In the genomic region with DNA sequence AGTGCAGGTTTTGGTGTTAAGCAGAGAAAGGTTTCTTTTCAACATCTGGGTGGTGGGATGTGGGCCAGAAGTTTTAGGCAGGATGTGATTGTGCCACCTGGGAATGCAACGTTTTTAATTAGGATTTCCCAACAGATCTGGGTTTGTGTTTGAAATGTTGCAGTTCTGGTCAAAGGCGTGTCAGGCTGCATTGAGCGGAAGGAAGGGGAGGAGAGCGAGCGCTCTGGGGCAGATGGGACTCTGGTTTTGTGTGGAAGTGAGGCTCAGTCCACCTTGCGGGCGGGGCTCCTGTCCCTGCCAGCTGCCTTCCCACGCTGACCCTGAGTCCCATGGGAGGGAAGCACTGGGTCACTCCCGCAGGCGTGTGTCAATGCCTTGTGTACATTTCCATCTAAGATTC, we compare ENCODE assay signal across 19 cellular contexts.
DNase-seq lines count a peak whose midpoint lies in the region; ATAC-seq and TF ChIP-seq lines count a peak whose summit lies in the region.
"Had no signal": no experiment of that assay in that cellular context is flagged by ENCODE, and none has a peak within 500 bp of the region (broad histone marks: within the 10 kb centered on the region; RNA-seq: fewer than 3 reads in every experiment).

No MANE protein-coding gene starts in this region.

- intact Hi-C loops in heart left ventricle (cut with DNase I) (no loop called here), left cardiac atrium (cut with DNase I) (no loop called here), breast epithelium (cut with DNase I; ENCODE audit: low total_unique reads) (no loop called here)
- intact Hi-C loops in activated CD4-positive, alpha-beta memory T cell treated with anti-CD3 and anti-CD28 coated beads for 36 hours (cut with micrococcal nuclease) = no loop called here

- H3K36me3 ChIP-seq in heart left ventricle (no peaks in the 10 kb centered on the region), breast epithelium (no peaks in the 10 kb centered on the region)
- H3K36me3 ChIP-seq: BLaER1 treated with 17β-estradiol and CSF1 and Interleukin-3, amounts not matched to agents 10 nM and 100 nM had no signal

- no peak overlapping the region for H3K27ac ChIP-seq in heart left ventricle
- peak overlapping the region; percentile 33 to 78 for H3K27ac ChIP-seq in breast epithelium
- H3K27ac ChIP-seq: BLaER1 treated with 17β-estradiol and CSF1 and Interleukin-3, amounts not matched to agents 10 nM and 100 nM; KMS-11 had no signal

- H3K27me3 Mint-ChIP-seq in activated CD4-positive, alpha-beta memory T cell treated with anti-CD3 and anti-CD28 coated beads for 36 hours = no peaks in the 10 kb centered on the region

- POLR2A ChIA-PET in activated CD4-positive, alpha-beta memory T cell treated with anti-CD3 and anti-CD28 coated beads for 36 hours (lab: Charles Lee) = no interaction called here

- H3K36me3 Mint-ChIP-seq in activated CD4-positive, alpha-beta memory T cell treated with anti-CD3 and anti-CD28 coated beads for 36 hours = no peaks in the 10 kb centered on the region
- H3K36me3 Mint-ChIP-seq: CD8-positive, alpha-beta T cell had no signal

- TF ChIP-seq CTCF in heart left ventricle (IDR thresholded peaks at IDR 0.05) (no peak), breast epithelium (IDR thresholded peaks at IDR 0.05) (no peak)

- H3K9me3 Mint-ChIP-seq in activated CD4-positive, alpha-beta memory T cell treated with anti-CD3 and anti-CD28 coated beads for 36 hours = peaks cover 3% of the 10 kb centered on the region
- H3K9me3 Mint-ChIP-seq: CD8-positive, alpha-beta T cell; HFFc6 had no signal

- no peaks in the 10 kb centered on the region for H3K27me3 ChIP-seq in heart left ventricle
- no peaks in the 10 kb centered on the region for H3K27me3 ChIP-seq in breast epithelium
- H3K27me3 ChIP-seq: BLaER1 treated with 17β-estradiol and CSF1 and Interleukin-3, amounts not matched to agents 10 nM and 100 nM had no signal

- H3K4me3 ChIP-seq in heart left ventricle (no peak overlapping the region), breast epithelium (no peak overlapping the region)
- H3K4me3 ChIP-seq: BLaER1 treated with 17β-estradiol and CSF1 and Interleukin-3, amounts not matched to agents 10 nM and 100 nM had no signal

- no peak overlapping the region for H3K27ac Mint-ChIP-seq in activated CD4-positive, alpha-beta memory T cell treated with anti-CD3 and anti-CD28 coated beads for 36 hours
- H3K27ac Mint-ChIP-seq: CD8-positive, alpha-beta T cell; HFFc6 had no signal

- peaks cover 0 to 13% (median 4%) of the 10 kb centered on the region in 12 donors for H3K4me1 ChIP-seq in heart left ventricle
- no peaks in the 10 kb centered on the region for H3K4me1 ChIP-seq in breast epithelium

- WGBS in heart left ventricle, 4 donors = 67 to 82% (median 75%) methylated on average over 10 of the region's 10 CpGs

- DNase-seq in heart left ventricle (peak in 3 of 5 donors; percentile 35 to 60 (median 40)), left cardiac atrium (no peak), GM03348 (ENCODE audit: low spot score) (peak; percentile 22), breast epithelium (ENCODE audit: low spot score in 2 of 2) (peak in 1 of 2 donors; percentile 60), left lobe of liver (ENCODE audit: low spot score) (no peak)
- DNase-seq in activated CD4-positive, alpha-beta memory T cell treated with anti-CD3 and anti-CD28 coated beads for 36 hours = no peak
- DNase-seq: CD8-positive, alpha-beta T cell; DMS79; HFFc6; NCI-H1048; NCI-H1436; NCI-H2029 treated with DMSO at 0.1 percent for 48 hours; NCI-H2171; NCI-H526 treated with DMSO at 0.1 percent for 48 hours; SIG-M5 had no signal

- ATAC-seq in heart left ventricle (peak in 3 of 4 donors; percentile 36 to 63 (median 41)), left cardiac atrium (no peak), left lobe of liver (peak; percentile 34), HG03108 (IDR thresholded peaks at IDR 0.05; ENCODE audit: unreplicated experiment) (no peak), HG03196 (IDR thresholded peaks at IDR 0.05; ENCODE audit: unreplicated experiment) (no peak)
- ATAC-seq: CD8-positive, alpha-beta T cell had no signal

- no peak for TF ChIP-seq POLR2A in heart left ventricle (IDR thresholded peaks at IDR 0.05)
- no peak for TF ChIP-seq POLR2A in breast epithelium (IDR thresholded peaks at IDR 0.05)

- H3K4me3 Mint-ChIP-seq in activated CD4-positive, alpha-beta memory T cell treated with anti-CD3 and anti-CD28 coated beads for 36 hours = no peak overlapping the region
- H3K4me3 Mint-ChIP-seq: CD8-positive, alpha-beta T cell; HFFc6 had no signal

- CTCF ChIA-PET in activated CD4-positive, alpha-beta memory T cell treated with anti-CD3 and anti-CD28 coated beads for 36 hours (lab: Charles Lee) = no interaction called here

- H3K4me1 Mint-ChIP-seq in activated CD4-positive, alpha-beta memory T cell treated with anti-CD3 and anti-CD28 coated beads for 36 hours (ENCODE audit: low read depth) = no peaks in the 10 kb centered on the region

- H3K9me3 ChIP-seq in heart left ventricle (no peaks in the 10 kb centered on the region), breast epithelium (no peaks in the 10 kb centered on the region)
- H3K9me3 ChIP-seq: BLaER1 treated with 17β-estradiol and CSF1 and Interleukin-3, amounts not matched to agents 10 nM and 100 nM had no signal

Comparison
In these comparisons a context has a peak if more than half of its experiments do, and no peak if none do; other contexts are left out.
1. ATAC-seq: peak in heart left ventricle (3 of 4) and left lobe of liver (single experiment); none in left cardiac atrium (0 of 2), HG03108 (single experiment) and HG03196 (single experiment).
2. DNase-seq: peak in heart left ventricle (3 of 5) and GM03348 (single experiment); none in left cardiac atrium (single experiment), left lobe of liver (single experiment) and activated CD4-positive, alpha-beta memory T cell treated with anti-CD3 and anti-CD28 coated beads for 36 hours (single experiment).
3. H3K27ac ChIP-seq: peak in breast epithelium (2 of 2); none in heart left ventricle (0 of 12).